2 cellular contexts compared by ENCODE assay signal in genomic region chr17:45426561-45426960, GRCh38.
TF ChIP-seq lines count a peak whose summit lies in the region.

No MANE protein-coding gene starts in this region.

TF ChIP-seq in HCT116, 20 proteins besides CTCF, POLR2A, EP300 and RAD21:
- no peak for TF ChIP-seq FOSL1 (IDR thresholded peaks at IDR 0.05; ENCODE audit: low read depth)
- TF ChIP-seq SP1 (IDR thresholded peaks at IDR 0.05; ENCODE audit: low read depth): no peak
- TF ChIP-seq, protein P1, sequence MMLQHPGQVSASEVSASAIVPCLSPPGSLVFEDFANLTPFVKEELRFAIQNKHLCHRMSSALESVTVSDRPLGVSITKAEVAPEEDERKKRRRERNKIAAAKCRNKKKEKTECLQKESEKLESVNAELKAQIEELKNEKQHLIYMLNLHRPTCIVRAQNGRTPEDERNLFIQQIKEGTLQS (IDR thresholded peaks at IDR 0.05): no peak
- TF ChIP-seq POLR2AphosphoS5 (IDR thresholded peaks at IDR 0.05; ENCODE audit: low read depth, low read length): no peak
- TF ChIP-seq ELF1 (IDR thresholded peaks at IDR 0.05; ENCODE audit: borderline replicate concordance, low read depth): no peak

TF ChIP-seq in K562, 482 proteins besides CTCF, POLR2A, EP300 and RAD21:
- TF ChIP-seq ETV5 (CRISPR knock-in tag; IDR thresholded peaks at IDR 0.05; ENCODE audit: low read depth): no peak
- TF ChIP-seq PRDM10 (IDR thresholded peaks at IDR 0.05; ENCODE audit: partially characterized antibody): no peak
- no peak for TF ChIP-seq U2AF1 (optimal IDR thresholded peaks at IDR 0.05; ENCODE audit: low read depth, low read length)
- no peak for TF ChIP-seq STAG1 (CRISPR knock-in tag; IDR thresholded peaks at IDR 0.05; ENCODE audit: borderline replicate concordance)
- TF ChIP-seq, protein P2, sequence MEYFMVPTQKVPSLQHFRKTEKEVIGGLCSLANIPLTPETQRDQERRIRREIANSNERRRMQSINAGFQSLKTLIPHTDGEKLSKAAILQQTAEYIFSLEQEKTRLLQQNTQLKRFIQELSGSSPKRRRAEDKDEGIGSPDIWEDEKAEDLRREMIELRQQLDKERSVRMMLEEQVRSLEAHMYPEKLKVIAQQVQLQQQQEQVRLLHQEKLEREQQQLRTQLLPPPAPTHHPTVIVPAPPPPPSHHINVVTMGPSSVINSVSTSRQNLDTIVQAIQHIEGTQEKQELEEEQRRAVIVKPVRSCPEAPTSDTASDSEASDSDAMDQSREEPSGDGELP (CRISPR knock-in tag; IDR thresholded peaks at IDR 0.05; ENCODE audit: borderline replicate concordance): peak; percentile 19; the same call in 1 of the 2 replicates
- no peak for TF ChIP-seq NCOA2 (IDR thresholded peaks at IDR 0.05; ENCODE audit: partially characterized antibody in 2 of 2)
